Comparison of ENCODE assay signal across 8 cellular contexts in genomic region chr17:8435245-8436168, GRCh38. TPM values are rescaled to one million over a fixed set of nuclear protein-coding genes. Genes with fewer than 3 reads are reported as not detected.
DNase-seq lines count a peak whose midpoint lies in the region; ATAC-seq, FAIRE-seq and TF ChIP-seq lines count a peak whose summit lies in the region.

Gene NDEL1 (plus strand): TSS chr17:8435884. CDS start chr17:8444272, 8,388 bp downstream.

- no peaks in the 10 kb centered on the region for H3K27me3 ChIP-seq in CD4-positive, CD25-positive, alpha-beta regulatory T cell (ENCODE audit: control insufficient read depth, insufficient read depth, low read length)
- no peaks in the 10 kb centered on the region; a peak in 1 of 5 replicates for H3K27me3 ChIP-seq in HepG2 (ENCODE audit: control insufficient read depth in 1 of 2, insufficient read depth in 2 of 2, low read length in 2 of 2)

- H2AFZ ChIP-seq in HepG2 (ENCODE audit: low read length), result peak within 1 kb of the TSS; percentile 93

- H3K9me3 ChIP-seq in CD4-positive, CD25-positive, alpha-beta regulatory T cell (ENCODE audit: control insufficient read depth in 2 of 2, low read length in 2 of 2), result no peaks in the 10 kb centered on the region
- H3K9me3 ChIP-seq in HepG2 (ENCODE audit: low read length), result no peaks in the 10 kb centered on the region

- FAIRE-seq in HepG2 (lab: Jason Lieb, UNC), result no peak

- TF ChIP-seq POLR2A in HepG2 (IDR thresholded peaks at IDR 0.05; ENCODE audit: insufficient read depth in 1 of 2, low read depth in 2 of 2, low read length in 2 of 2), result peak; percentile 90 to 96

- H3K4me3 ChIP-seq in CD4-positive, CD25-positive, alpha-beta regulatory T cell (ENCODE audit: low read depth, low read length), result peak within 1 kb of the TSS; percentile 98
- H3K4me3 ChIP-seq in HepG2 (replicated peaks in 1 of 3; ENCODE audit: insufficient read depth in 1 of 3, low read depth in 2 of 3, low read length in 3 of 3), result peak within 1 kb of the TSS; percentile 92 to 99 (median 97)

- H3K79me2 ChIP-seq in HepG2 (ENCODE audit: insufficient read depth, low read length), result peaks cover 45% of the 10 kb centered on the region

- WGBS in HepG2 (ENCODE audit: low lambda C conversion rate), result 9% methylated on average over 19 of the region's 68 CpGs

- in situ Hi-C loops in HepG2 (cut with HindIII; ENCODE audit: extremely low pct_ligation_motif_present, low pct_unique_long_range_greater_than_20kb), result no loop called here

- H3K27ac ChIP-seq in CD4-positive, CD25-positive, alpha-beta regulatory T cell (ENCODE audit: insufficient read depth, low read length, poor library complexity, severe bottlenecking), result peak within 1 kb of the TSS; percentile 100
- peak within 1 kb of the TSS; percentile 93 for H3K27ac ChIP-seq in HepG2 (ENCODE audit: extremely low read length, insufficient read depth, low read length)

- CTCF ChIA-PET in HepG2 (lab: Yijun Ruan, JAX; ENCODE audit: low intra/inter-chr PET ratio, low total read pairs), result no interaction called here

- H3K36me3 Mint-ChIP-seq in CD4-positive, CD25-positive, alpha-beta regulatory T cell, result peaks cover 6% of the 10 kb centered on the region

- peak; percentile 27; the same call in 1 of the 2 replicates for TF ChIP-seq RAD21 in HepG2 (CRISPR knock-in tag; IDR thresholded peaks at IDR 0.05)

- TF ChIP-seq CTCF in HepG2 (CRISPR knock-in tag; IDR thresholded peaks at IDR 0.05), result no peak

- intact Hi-C loops in HepG2 (cut with micrococcal nuclease; ENCODE audit: unreplicated experiment), result loop anchor here (10.0 kb wide), 1 partner anchor 51 kb away; the partner anchor contains the start of gene RPL26

- POLR2A ChIA-PET in HepG2 (lab: Yijun Ruan, JAX), result interaction anchor here (0.8 to 1.6 kb wide), 19 partner anchors 10 to 248 kb away, joined by 3 to 42 read pairs (median 5); partner anchors contain the start of genes KRABD2, RANGRF and SLC25A35

- H3K4me1 ChIP-seq in CD4-positive, CD25-positive, alpha-beta regulatory T cell (ENCODE audit: control insufficient read depth, insufficient read depth, low read length, poor library complexity, severe bottlenecking), result peaks cover 29% of the 10 kb centered on the region
- H3K4me1 ChIP-seq in HepG2 (ENCODE audit: insufficient read depth, low read length), result peaks cover 48% of the 10 kb centered on the region

- peaks cover 5% of the 10 kb centered on the region for H3K27me3 Mint-ChIP-seq in CD4-positive, CD25-positive, alpha-beta regulatory T cell

- peak within 1 kb of the TSS; percentile 89 to 99 (median 98) for H3K27ac Mint-ChIP-seq in CD4-positive, CD25-positive, alpha-beta regulatory T cell

- H3K4me2 ChIP-seq in HepG2 (ENCODE audit: low read depth, low read length), result peak within 1 kb of the TSS; percentile 88

- TSS peak; percentile 98 for BruUV-seq in HepG2 (replicated peaks; lab: Mats Ljungman, UMichigan)

- DNase-seq in CD4-positive, CD25-positive, alpha-beta regulatory T cell, result peak; percentile 98 to 99 (median 99)
- DNase-seq in NCI-H82 (lab: John Stamatoyannopoulos, UW), result peak; percentile 99
- DNase-seq in activated CD4-positive, alpha-beta T cell treated with anti-CD3 and anti-CD28 coated beads, Interleukin-2, amount 50 U/mL, for 48 hours, result peak; percentile 99
- peak; percentile 99 for DNase-seq in dermis blood vessel endothelial cell
- DNase-seq in HepG2 (ENCODE audit: low spot score), result peak; percentile 92
- peak; percentile 98 to 99 for DNase-seq in stimulated activated CD4-positive, alpha-beta T cell treated with anti-CD3 and anti-CD28 coated beads, Interleukin-2, amount 100 ng/mL, for 48 hours

- H3K36me3 ChIP-seq in CD4-positive, CD25-positive, alpha-beta regulatory T cell (ENCODE audit: control insufficient read depth, insufficient read depth, low read length), result no peaks in the 10 kb centered on the region
- peaks cover 0 to 13% of the 10 kb centered on the region in 2 experiments; a peak in 2 of 5 replicates for H3K36me3 ChIP-seq in HepG2 (replicated peaks in 1 of 2; ENCODE audit: control insufficient read depth in 1 of 2, insufficient read depth in 2 of 2, low read length in 2 of 2)

- peaks cover 25% of the 10 kb centered on the region for H4K20me1 ChIP-seq in HepG2 (ENCODE audit: insufficient read depth, low read length)

- ATAC-seq in CD4-positive, CD25-positive, alpha-beta regulatory T cell (ENCODE audit: low read depth in 2 of 2), result peak; percentile 96 to 97
- ATAC-seq in GM19452 (IDR thresholded peaks at IDR 0.05; ENCODE audit: unreplicated experiment), result peak; percentile 96
- ATAC-seq in HG03575 (IDR thresholded peaks at IDR 0.05; ENCODE audit: extremely low read depth, insufficient number of reproducible peaks, low FRiP score, unreplicated experiment), result peak; percentile 45
- peak; percentile 99 for ATAC-seq in HepG2

- H3K4me1 Mint-ChIP-seq in CD4-positive, CD25-positive, alpha-beta regulatory T cell, result peaks cover 18 to 47% (median 32%) of the 10 kb centered on the region in 4 donors

- H3K9ac ChIP-seq in HepG2 (ENCODE audit: insufficient read depth, low read depth, low read length), result peak within 1 kb of the TSS; percentile 99

- H3K4me3 Mint-ChIP-seq in CD4-positive, CD25-positive, alpha-beta regulatory T cell, result peak within 1 kb of the TSS; percentile 96 to 100 (median 98)

- TF ChIP-seq EP300 in HepG2 (IDR thresholded peaks at IDR 0.05; ENCODE audit: low read depth in 2 of 2, low read length in 2 of 2) (no peak), HepG2 (CRISPR knock-in tag; IDR thresholded peaks at IDR 0.05; ENCODE audit: borderline replicate concordance) (no peak)

- no peaks in the 10 kb centered on the region for H3K9me3 Mint-ChIP-seq in CD4-positive, CD25-positive, alpha-beta regulatory T cell

TF ChIP-seq in HepG2, 621 proteins besides CTCF, POLR2A, EP300 and RAD21 (continues in another document):
- no peak for TF ChIP-seq ZNF737 (CRISPR knock-in tag; IDR thresholded peaks at IDR 0.05; ENCODE audit: borderline replicate concordance)
- TF ChIP-seq ZNF12 (CRISPR knock-in tag; IDR thresholded peaks at IDR 0.05), result no peak
- peak; percentile 96 for TF ChIP-seq RBFOX2 (IDR thresholded peaks at IDR 0.05; ENCODE audit: low read depth, low read length)
- TF ChIP-seq ZNF512 (CRISPR knock-in tag; IDR thresholded peaks at IDR 0.05), result no peak
- TF ChIP-seq EED (CRISPR knock-in tag; IDR thresholded peaks at IDR 0.05), result no peak
- peak; percentile 39; the same call in 1 of the 2 replicates for TF ChIP-seq DMAP1 (CRISPR knock-in tag; IDR thresholded peaks at IDR 0.05)
- peak; percentile 65; the same call in 1 of the 2 replicates for TF ChIP-seq ZNF768 (CRISPR knock-in tag; IDR thresholded peaks at IDR 0.05)
- peak; percentile 89 for TF ChIP-seq DRAP1 (CRISPR knock-in tag; IDR thresholded peaks at IDR 0.05)
- 0 out of 2 replicates have a peak, but pooled peaks have one; percentile 64 for TF ChIP-seq SMYD3 (CRISPR knock-in tag; IDR thresholded peaks at IDR 0.05)
- TF ChIP-seq ATF3 (CRISPR knock-in tag; IDR thresholded peaks at IDR 0.05), result peak; percentile 53; the same call in 1 of the 2 replicates
- no peak for TF ChIP-seq FOXM1 (CRISPR knock-in tag; IDR thresholded peaks at IDR 0.05)

RNA-seq across cellular contexts. Expression of gene NDEL1, which starts in this region (rescaled TPM):
- 240 TPM for total RNA-seq in CD4-positive, CD25-positive, alpha-beta regulatory T cell
- polyA plus RNA-seq in CD4-positive, CD25-positive, alpha-beta regulatory T cell, result 10 to 100 TPM; 45.6 to 63.6 (median 54.6) TPM
- total RNA-seq in dermis blood vessel endothelial cell (34.5 and 47.6 TPM in 2 replicates), HepG2 (2016; rRNA removed; fragmentation: Illumina TruSeq; extraction: Trizol) (47.8 and 59.8 TPM in 2 replicates)
- total RNA-seq in HepG2 (2016; cell fraction: cytosol; rRNA removed; fragmentation: Illumina TruSeq; extraction: Trizol; ENCODE audit: low read depth), result 23.8 and 26.3 TPM in 2 replicates
- total RNA-seq in HepG2 (2016; cell fraction: insoluble cytoplasmic fraction; rRNA removed; fragmentation: Illumina TruSeq; extraction: Trizol), result 40.4 and 58.0 TPM in 2 replicates
- 38.8 and 39.0 TPM in 2 replicates for total RNA-seq in HepG2 (2016; cell fraction: membrane; rRNA removed; fragmentation: Illumina TruSeq; extraction: Trizol)
- total RNA-seq in HepG2 (2016; cell fraction: nucleus; rRNA removed; fragmentation: Illumina TruSeq; extraction: Trizol), result 76.2 and 88.4 TPM in 2 replicates
- 119 and 153 TPM in 2 replicates for polyA plus RNA-seq in HepG2 (2011; rRNA removed)
- 90.0 and 106 TPM in 2 replicates for polyA plus RNA-seq in HepG2 (2011; cell fraction: cytosol; rRNA removed)
- 348 and 472 TPM in 2 replicates for polyA plus RNA-seq in HepG2 (2011; cell fraction: nucleus; rRNA removed)
- 71.7 and 87.0 TPM in 2 replicates for polyA plus RNA-seq in HepG2 (2012)
- polyA plus RNA-seq in HepG2 (2016; cell fraction: cytosol; fragmentation: Illumina TruSeq; extraction: Trizol; ENCODE audit: low read depth), result 9.5 and 11.4 TPM in 2 replicates
- 50.5 and 54.1 TPM in 2 replicates for polyA plus RNA-seq in HepG2 (2016; cell fraction: insoluble cytoplasmic fraction; fragmentation: Illumina TruSeq; extraction: Trizol; ENCODE audit: low read depth)
- polyA plus RNA-seq in HepG2 (2016; cell fraction: membrane; fragmentation: Illumina TruSeq; extraction: Trizol; ENCODE audit: low read depth), result 25.5 and 26.4 TPM in 2 replicates
- 93.0 and 99.2 TPM in 2 replicates for polyA plus RNA-seq in HepG2 (2016; cell fraction: nucleus; fragmentation: Illumina TruSeq; extraction: Trizol; ENCODE audit: insufficient read depth, low read depth)
- polyA minus RNA-seq in HepG2 (2011; rRNA and poly(A)+ RNA removed; ENCODE audit: low replicate concordance), result 50.7 and 124 TPM in 2 replicates
- polyA minus RNA-seq in HepG2 (2011; cell fraction: cytosol; rRNA and poly(A)+ RNA removed), result 38.6 and 48.1 TPM in 2 replicates
- 217 and 240 TPM in 2 replicates for polyA minus RNA-seq in HepG2 (2011; cell fraction: nucleus; rRNA and poly(A)+ RNA removed)

Comparison
In these comparisons a context has a peak if more than half of its experiments do, and no peak if none do; other contexts are left out.
1. Peak in every context shown above with its lines: DNase-seq, ATAC-seq, H3K4me3 ChIP-seq and H3K27ac ChIP-seq.
2. ATAC-seq: peak in every context shown above with its lines; median percentile 99 in HepG2; 96 in CD4-positive, CD25-positive, alpha-beta regulatory T cell; 96 in GM19452; 45 in HG03575.